In genomic region chr20:41889125-41889870, GRCh38 we compare ENCODE assay signal across 13 cellular contexts.
DNase-seq lines count a peak whose midpoint lies in the region; ATAC-seq and TF ChIP-seq lines count a peak whose summit lies in the region.
"Had no signal": no experiment of that assay in that cellular context is flagged by ENCODE, and none has a peak within 500 bp of the region (broad histone marks: within the 10 kb centered on the region; RNA-seq: fewer than 3 reads in every experiment).

No MANE protein-coding gene starts in this region.

- TF ChIP-seq CTCF in BE2C (IDR thresholded peaks at IDR 0.05; ENCODE audit: low read depth, low read length) (peak; percentile 56), GM12865 (IDR thresholded peaks at IDR 0.05; ENCODE audit: insufficient read depth, low read depth, low read length, missing control alignments) (no peak), hepatocyte (IDR thresholded peaks at IDR 0.05; ENCODE audit: poor library complexity) (peak; percentile 31)

- no peaks in the 10 kb centered on the region for H3K4me1 ChIP-seq in BE2C
- no peaks in the 10 kb centered on the region for H3K4me1 ChIP-seq in hepatocyte (ENCODE audit: insufficient read depth)

- no peaks in the 10 kb centered on the region for H3K36me3 ChIP-seq in BE2C
- no peaks in the 10 kb centered on the region for H3K36me3 ChIP-seq in hepatocyte (replicated peaks; ENCODE audit: insufficient read depth, low read depth)
- H3K36me3 ChIP-seq: cardiac muscle cell had no signal

- H4K20me1 ChIP-seq in hepatocyte (ENCODE audit: insufficient read depth, poor library complexity, severe bottlenecking), result no peaks in the 10 kb centered on the region

- no peak overlapping the region for H3K4me2 ChIP-seq in hepatocyte

- H3K27me3 ChIP-seq in BE2C, result no peaks in the 10 kb centered on the region
- no peaks in the 10 kb centered on the region for H3K27me3 ChIP-seq in hepatocyte
- H3K27me3 ChIP-seq: cardiac muscle cell had no signal

- H3K9me3 ChIP-seq in BE2C (no peaks in the 10 kb centered on the region), hepatocyte (ENCODE audit: low read depth) (no peaks in the 10 kb centered on the region)

- 78% methylated on average over 3 of the region's 3 CpGs for WGBS in hepatocyte (ENCODE audit: low lambda C conversion rate, missing lambda C conversion rate)

- H3K27ac ChIP-seq in hepatocyte, result no peak overlapping the region
- H3K27ac ChIP-seq: cardiac muscle cell had no signal

- DNase-seq in BE2C, result peak; percentile 49
- DNase-seq in GM12865 (ENCODE audit: low read depth), result peak; percentile 15
- peak; percentile 7 for DNase-seq in NCI-H774 (lab: John Stamatoyannopoulos, UW)
- DNase-seq in hepatocyte (ENCODE audit: low spot score), result no peak
- DNase-seq in activated CD8-positive, alpha-beta memory T cell treated with anti-CD3 and anti-CD28 coated beads for 24 hours, result no peak
- no peak for DNase-seq in HPDE6-E6E7 (ENCODE audit: extremely low spot score)
- DNase-seq in NCI-H1694 treated with DMSO at 0.1 percent for 48 hours (lab: John Stamatoyannopoulos, UW), result no peak
- DNase-seq: KG1, T-cell had no signal

- H3K9me2 ChIP-seq in hepatocyte (replicated peaks; ENCODE audit: insufficient read depth), result no peaks in the 10 kb centered on the region

- H3K4me3 ChIP-seq in BE2C (ENCODE audit: low read depth, low read length) (no peak overlapping the region), GM12865 (ENCODE audit: low read depth, low read length) (no peak overlapping the region), hepatocyte (no peak overlapping the region)
- H3K4me3 ChIP-seq: cardiac muscle cell, skin epidermis had no signal

- H3K79me2 ChIP-seq in hepatocyte, result no peaks in the 10 kb centered on the region

- no peak for ATAC-seq in HG02623 (IDR thresholded peaks at IDR 0.05; ENCODE audit: unreplicated experiment)
- ATAC-seq: stimulated activated effector memory CD8-positive, alpha-beta T cell treated with anti-CD3 and anti-CD28 coated beads, Interleukin-12 subunit alpha, Interleukin-12 subunit beta, amount 100 ng/mL, for 72 hours; T-cell had no signal

- H2AFZ ChIP-seq in hepatocyte, result no peak overlapping the region

Comparison
In these comparisons a context has a peak if more than half of its experiments do, and no peak if none do; other contexts are left out.
1. DNase-seq: peak in BE2C (single experiment), GM12865 (single experiment) and NCI-H774 (single experiment); none in hepatocyte (single experiment), activated CD8-positive, alpha-beta memory T cell treated with anti-CD3 and anti-CD28 coated beads for 24 hours (single experiment), HPDE6-E6E7 (single experiment) and NCI-H1694 treated with DMSO at 0.1 percent for 48 hours (single experiment).